8 cellular contexts compared by ENCODE assay signal in the genomic region with DNA sequence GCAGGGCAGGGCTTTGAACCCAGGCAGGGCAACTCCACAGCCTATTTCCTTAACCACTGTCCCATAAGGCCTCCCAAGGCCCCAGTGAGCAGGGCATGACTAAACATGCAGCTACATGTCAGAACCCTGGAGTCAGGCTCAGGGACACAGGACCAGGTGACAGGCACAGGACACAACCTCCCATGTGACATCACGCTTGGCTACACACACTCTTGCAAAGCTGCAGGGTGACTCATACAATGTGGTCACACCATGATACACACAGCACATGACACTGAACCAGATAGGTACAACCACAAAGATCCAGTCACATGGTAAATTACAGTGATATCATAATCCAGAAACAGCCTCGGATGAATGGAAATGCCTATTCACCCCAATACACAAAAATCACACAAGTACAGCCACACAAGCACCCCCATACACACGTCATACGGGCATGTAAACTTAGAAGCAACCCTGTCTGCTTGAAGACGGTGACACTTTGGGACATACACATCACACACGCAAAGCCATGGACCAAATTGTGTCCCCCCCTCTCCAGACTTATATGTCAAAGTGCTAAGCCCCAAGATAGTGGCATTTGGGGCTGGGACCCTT. TPM values are rescaled to one million over a fixed set of nuclear protein-coding genes. Genes with fewer than 3 reads are reported as not detected.
DNase-seq lines count a peak whose midpoint lies in the region; ATAC-seq and TF ChIP-seq lines count a peak whose summit lies in the region.

No MANE protein-coding gene starts in this region.

- no peaks in the 10 kb centered on the region for H4K20me1 ChIP-seq in PC-9 (ENCODE audit: insufficient read depth)

- peak overlapping the region in 1 of 7 donors; percentile 17 for H3K27ac Mint-ChIP-seq in CD4-positive, alpha-beta memory T cell

- no peak overlapping the region for H3K4me2 ChIP-seq in PC-9

- POLR2A ChIA-PET in PC-9 (lab: Charles Lee; ENCODE audit: unreplicated experiment) = interaction anchor here (0.6 kb wide), 1 partner anchor 1255 kb away, joined by 3 read pairs; the partner anchor contains the start of gene SCAF1
- POLR2A ChIA-PET in CD4-positive, alpha-beta memory T cell (lab: Charles Lee; ENCODE audit: partially characterized antibody) = no interaction called here

- no peaks in the 10 kb centered on the region for H3K79me2 ChIP-seq in PC-9 (ENCODE audit: low read depth)

- no peak for TF ChIP-seq CTCF in PC-9 (conservative IDR thresholded peaks at IDR 0.05)
- no peak for TF ChIP-seq CTCF in kidney epithelial cell (IDR thresholded peaks at IDR 0.05; ENCODE audit: insufficient read depth, low read length, poor library complexity, severe bottlenecking)

- no peaks in the 10 kb centered on the region for H3K9me2 ChIP-seq in PC-9 (ENCODE audit: insufficient read depth)

- intact Hi-C loops in PC-9 (cut with micrococcal nuclease; ENCODE audit: unreplicated experiment) = no loop called here
- intact Hi-C loops in CD4-positive, alpha-beta memory T cell (cut with micrococcal nuclease) = no loop called here

- H3K4me3 ChIP-seq in PC-9 (no peak overlapping the region), kidney epithelial cell (ENCODE audit: low read depth, low read length) (no peak overlapping the region)
- no peak overlapping the region for H3K4me3 ChIP-seq in CD4-positive, alpha-beta memory T cell (ENCODE audit: low read length in 2 of 2)

- BruUV-seq in PC-9 (replicated peaks; lab: Mats Ljungman, UMichigan) = no TSS peak

- H3K4me1 ChIP-seq in PC-9 (replicated peaks; ENCODE audit: insufficient read depth) = peaks cover 12% of the 10 kb centered on the region; the same call in 1 of the 2 replicates
- no peaks in the 10 kb centered on the region for H3K4me1 ChIP-seq in CD4-positive, alpha-beta memory T cell (ENCODE audit: insufficient read depth, low read length)

- peak; percentile 82 for ATAC-seq in HG03103 (IDR thresholded peaks at IDR 0.05; ENCODE audit: low read depth, unreplicated experiment)

- H3K27me3 ChIP-seq in PC-9 (ENCODE audit: insufficient read depth, low read depth) = peaks cover 14% of the 10 kb centered on the region; the same call in 1 of the 2 replicates
- no peaks in the 10 kb centered on the region for H3K27me3 ChIP-seq in kidney epithelial cell (ENCODE audit: control insufficient read depth, insufficient read depth, low read length)
- H3K27me3 ChIP-seq in CD4-positive, alpha-beta memory T cell (ENCODE audit: insufficient read depth, low read length) = no peaks in the 10 kb centered on the region

- no peak overlapping the region for H2AFZ ChIP-seq in PC-9

- peaks cover 0 to 26% (median 10%) of the 10 kb centered on the region in 8 donors for H3K9me3 Mint-ChIP-seq in CD4-positive, alpha-beta memory T cell

- no peak overlapping the region for H3K27ac ChIP-seq in PC-9
- H3K27ac ChIP-seq in CD4-positive, alpha-beta memory T cell (ENCODE audit: low read depth, low read length) = no peak overlapping the region

- no peaks in the 10 kb centered on the region for H3F3A ChIP-seq in PC-9 (ENCODE audit: insufficient read depth, low read depth)

- peak; percentile 47 for DNase-seq in EL
- peak; percentile 64 for DNase-seq in GM19238 (ENCODE audit: insufficient read length, low spot score)
- DNase-seq in PC-9 = peak; percentile 29 to 86
- peak; percentile 82 for DNase-seq in kidney epithelial cell (ENCODE audit: low read depth)
- DNase-seq in CD4-positive, alpha-beta memory T cell = no peak
- no peak for DNase-seq in NCI-H1092 treated with DMSO at 0.1 percent for 48 hours (lab: John Stamatoyannopoulos, UW)
- DNase-seq in effector CD4-positive, alpha-beta T cell = no peak

- peaks cover 17 to 26% of the 10 kb centered on the region in 2 donors for H3K27me3 Mint-ChIP-seq in CD4-positive, alpha-beta memory T cell

- CTCF ChIA-PET in PC-9 (lab: Charles Lee) = no interaction called here
- CTCF ChIA-PET in CD4-positive, alpha-beta memory T cell (lab: Charles Lee; ENCODE audit: partially characterized antibody) = no interaction called here

- no peaks in the 10 kb centered on the region for H3K9me3 ChIP-seq in PC-9 (ENCODE audit: insufficient read depth, low read depth)
- H3K9me3 ChIP-seq in CD4-positive, alpha-beta memory T cell (ENCODE audit: control insufficient read depth in 1 of 2, low read length in 2 of 2) = no peaks in the 10 kb centered on the region

- no peaks in the 10 kb centered on the region for H3K36me3 ChIP-seq in PC-9 (ENCODE audit: low read depth)
- no peaks in the 10 kb centered on the region for H3K36me3 ChIP-seq in kidney epithelial cell (ENCODE audit: control insufficient read depth, insufficient read depth, low read length)
- H3K36me3 ChIP-seq in CD4-positive, alpha-beta memory T cell (ENCODE audit: insufficient read depth, low read length) = no peaks in the 10 kb centered on the region

- H3K36me3 Mint-ChIP-seq in CD4-positive, alpha-beta memory T cell = no peaks in the 10 kb centered on the region

- no peak overlapping the region for H3K4me3 Mint-ChIP-seq in CD4-positive, alpha-beta memory T cell

- no peaks in the 10 kb centered on the region for H3K4me1 Mint-ChIP-seq in CD4-positive, alpha-beta memory T cell

RNA-seq across cellular contexts. Expression of gene KLK4, which starts 14.5 kb away (rescaled TPM):
- total RNA-seq in PC-9 (2021) (not detected in 2 replicates), kidney epithelial cell (not detected in 2 replicates)
- total RNA-seq in CD4-positive, alpha-beta memory T cell = not detected
- polyA plus RNA-seq in CD4-positive, alpha-beta memory T cell = not detected

RNA-seq across cellular contexts. Expression of gene KLK2, which starts 23.5 kb away (rescaled TPM):
- not detected in 2 replicates for total RNA-seq in PC-9 (2021)
- total RNA-seq in kidney epithelial cell = 0.96 TPM in 1 of 2 replicates, not detected in the other
- total RNA-seq in CD4-positive, alpha-beta memory T cell = not detected
- not detected for polyA plus RNA-seq in CD4-positive, alpha-beta memory T cell

RNA-seq across cellular contexts. Expression of gene KLK3, which starts 42.0 kb away (rescaled TPM):
- not detected in 2 replicates for total RNA-seq in PC-9 (2021)
- total RNA-seq in kidney epithelial cell = not detected in 2 replicates
- total RNA-seq in CD4-positive, alpha-beta memory T cell = not detected
- polyA plus RNA-seq in CD4-positive, alpha-beta memory T cell = not detected

RNA-seq across cellular contexts. Expression of gene KLK5, which starts 56.1 kb away (rescaled TPM):
- 405 and 412 TPM in 2 replicates for total RNA-seq in PC-9 (2021)
- 10.8 and 11.3 TPM in 2 replicates for total RNA-seq in kidney epithelial cell
- not detected for total RNA-seq in CD4-positive, alpha-beta memory T cell
- polyA plus RNA-seq in CD4-positive, alpha-beta memory T cell = not detected

Comparison
In these comparisons a context has a peak if more than half of its experiments do, and no peak if none do; other contexts are left out.
1. DNase-seq: peak in EL (single experiment), GM19238 (single experiment), PC-9 (2 of 2) and kidney epithelial cell (single experiment); none in CD4-positive, alpha-beta memory T cell (0 of 5), NCI-H1092 treated with DMSO at 0.1 percent for 48 hours (single experiment) and effector CD4-positive, alpha-beta T cell (single experiment).